21 cellular contexts compared by ENCODE assay signal in genomic region chr6:121653624-121654008, GRCh38.
DNase-seq lines count a peak whose midpoint lies in the region; ATAC-seq, FAIRE-seq and TF ChIP-seq lines count a peak whose summit lies in the region.
"Had no signal": no experiment of that assay in that cellular context is flagged by ENCODE, and none has a peak within 500 bp of the region (broad histone marks: within the 10 kb centered on the region; RNA-seq: fewer than 3 reads in every experiment).

No MANE protein-coding gene starts in this region.

- CTCF ChIA-PET in A549 (lab: Yijun Ruan, JAX) (no interaction called here), endothelial cell of umbilical vein (lab: Charles Lee) (interaction anchor here (1.0 to 2.2 kb wide), 5 partner anchors 13 to 217 kb away, joined by 3 to 14 read pairs (median 5); partner anchors contain the start of gene GJA1)

- ATAC-seq in A549: no peak
- ATAC-seq in DND-41 (ENCODE audit: insufficient read depth, low read depth): no peak
- ATAC-seq in psoas muscle: no peak
- no peak for ATAC-seq in HG03196 (IDR thresholded peaks at IDR 0.05; ENCODE audit: unreplicated experiment)
- ATAC-seq: activated CD8-positive, alpha-beta T cell treated with anti-CD3 and anti-CD28 coated beads, Interleukin-2, amount 10 ng/mL, durations not matched to agents 7 days and 5 days; activated T-cell treated with anti-CD3 and anti-CD28 coated beads, Interleukin-2, amount 50 U/mL, for 4 hours; PC-3 had no signal

- H3K4me3 ChIP-seq in A549 (no peak overlapping the region), DND-41 (ENCODE audit: low read depth in 1 of 2, low read length in 2 of 2) (no peak overlapping the region), endothelial cell of umbilical vein (replicated peaks in 1 of 3; ENCODE audit: insufficient read depth in 1 of 3, low read depth in 1 of 3, low read length in 3 of 3) (no peak overlapping the region), psoas muscle (no peak overlapping the region)
- H3K4me3 ChIP-seq: colonic mucosa, lung, testis had no signal

- POLR2A ChIA-PET in A549 (lab: Yijun Ruan, JAX): no interaction called here
- POLR2A ChIA-PET in endothelial cell of umbilical vein (lab: Charles Lee): interaction anchor here (1.0 to 1.5 kb wide), 3 partner anchors 17 to 217 kb away, joined by 3 to 7 read pairs (median 6); no protein-coding TSS in a partner anchor

- TF ChIP-seq CTCF in A549 (IDR thresholded peaks at IDR 0.05) (no peak), DND-41 (IDR thresholded peaks at IDR 0.05; ENCODE audit: borderline replicate concordance, extremely low read depth, low read length, poor library complexity, severe bottlenecking) (no peak), endothelial cell of umbilical vein (IDR thresholded peaks at IDR 0.05; ENCODE audit: extremely low read depth in 1 of 2, insufficient read depth in 1 of 2, low read depth in 1 of 2, low read length in 2 of 2) (no peak), psoas muscle (IDR thresholded peaks at IDR 0.05) (no peak)

- FAIRE-seq in A549 (lab: Jason Lieb, UNC) (no peak), endothelial cell of umbilical vein (lab: Jason Lieb, UNC) (no peak)

- no peaks in the 10 kb centered on the region for H3K9me3 ChIP-seq in A549
- no peaks in the 10 kb centered on the region for H3K9me3 ChIP-seq in DND-41 (ENCODE audit: insufficient read depth, low read length, severe bottlenecking)
- H3K9me3 ChIP-seq in endothelial cell of umbilical vein (replicated peaks; ENCODE audit: control insufficient read depth, insufficient read depth, low read length): no peaks in the 10 kb centered on the region
- H3K9me3 ChIP-seq in psoas muscle: no peaks in the 10 kb centered on the region
- H3K9me3 ChIP-seq: colonic mucosa, testis had no signal

- H3K79me2 ChIP-seq in DND-41 (ENCODE audit: insufficient read depth, low read length): no peaks in the 10 kb centered on the region
- no peaks in the 10 kb centered on the region for H3K79me2 ChIP-seq in endothelial cell of umbilical vein (ENCODE audit: control insufficient read depth, insufficient read depth, low read length)

- no TSS peak for BruUV-seq in endothelial cell of umbilical vein (replicated peaks; lab: Mats Ljungman, UMichigan)

- H2AFZ ChIP-seq in DND-41 (ENCODE audit: low read depth, low read length) (peak overlapping the region; percentile 33; the same call in 1 of the 2 replicates), endothelial cell of umbilical vein (ENCODE audit: low read depth, low read length) (no peak overlapping the region)

- no peak for TF ChIP-seq EP300 in A549 (IDR thresholded peaks at IDR 0.05)

- peaks cover 15% of the 10 kb centered on the region for H3K4me1 ChIP-seq in A549
- peaks cover 60% of the 10 kb centered on the region for H3K4me1 ChIP-seq in DND-41 (ENCODE audit: insufficient read depth, low read length)
- peaks cover 58% of the 10 kb centered on the region for H3K4me1 ChIP-seq in endothelial cell of umbilical vein (ENCODE audit: control insufficient read depth, extremely low read depth, insufficient read depth, low read length)
- H3K4me1 ChIP-seq in psoas muscle: no peaks in the 10 kb centered on the region
- H3K4me1 ChIP-seq: colonic mucosa, testis had no signal

- 90% methylated on average over 11 of the region's 11 CpGs for WGBS in A549 (ENCODE audit: missing lambda C conversion rate)
- 87 to 90% (median 88%) methylated on average over 11 of the region's 11 CpGs for WGBS in psoas muscle, 3 donors

- TF ChIP-seq POLR2A in A549 (IDR thresholded peaks at IDR 0.05; ENCODE audit: low read length) (no peak), endothelial cell of umbilical vein (IDR thresholded peaks at IDR 0.05; ENCODE audit: low read depth, low read length) (no peak)

- intact Hi-C loops in endothelial cell of umbilical vein (cut with micrococcal nuclease): loop anchor here (1.0 to 5.0 kb wide), 4 partner anchors 74 to 379 kb away; no protein-coding TSS in a partner anchor
- intact Hi-C loops in psoas muscle (cut with DNase I): loop anchor here in 1 of 2 donors (5.0 kb wide), 2 partner anchors 194 to 216 kb away; partner anchors contain the start of gene GJA1

- H3K9me1 ChIP-seq in endothelial cell of umbilical vein (replicated peaks; ENCODE audit: control insufficient read depth, extremely low read depth, insufficient read depth, low read length): no peaks in the 10 kb centered on the region

- no peak overlapping the region; the same call in 1 of the 2 replicates for H3K9ac ChIP-seq in DND-41 (ENCODE audit: low read depth, low read length)
- peak overlapping the region; percentile 77 for H3K9ac ChIP-seq in endothelial cell of umbilical vein (replicated peaks; ENCODE audit: extremely low read depth, insufficient read depth, low read length)

- TF ChIP-seq RAD21 in A549 (conservative IDR thresholded peaks at IDR 0.05 in 1 of 2, IDR thresholded peaks at IDR 0.05 in 1 of 2): no peak

- DNase-seq in A549 (ENCODE audit: low read depth in 1 of 2, low spot score in 1 of 2) (no peak), DND-41 (no peak), endothelial cell of umbilical vein (ENCODE audit: low read depth, low spot score) (no peak), psoas muscle (peak; percentile 11 to 44), HPDE6-E6E7 (ENCODE audit: extremely low spot score) (no peak), T1000 (lab: John Stamatoyannopoulos, UW) (no peak), DMS153 treated with DMSO at 0.1 percent for 48 hours (lab: John Stamatoyannopoulos, UW; ENCODE audit: unreplicated experiment) (no peak)
- DNase-seq: activated CD8-positive, alpha-beta T cell treated with anti-CD3 and anti-CD28 coated beads, Interleukin-2, amount 10 ng/mL, durations not matched to agents 7 days and 5 days; activated naive CD4-positive, alpha-beta T cell treated with anti-CD3 and anti-CD28 coated beads, Interleukin-2, amount 50 U/mL, for 16 hours; activated T-cell treated with anti-CD3 and anti-CD28 coated beads, Interleukin-2, amount 50 U/mL, for 4 hours; CD8-positive, alpha-beta memory T cell; colonic mucosa; DMS79 treated with DMSO at 0.1 percent for 48 hours; hippocampal formation; KG1; NCI-H187; nucleus accumbens; testis had no signal

- H3K27me3 ChIP-seq in DND-41 (ENCODE audit: insufficient read depth, low read length, poor library complexity) (no peaks in the 10 kb centered on the region), endothelial cell of umbilical vein (ENCODE audit: control insufficient read depth in 2 of 2, insufficient read depth in 2 of 2, low read length in 2 of 2) (no peaks in the 10 kb centered on the region), psoas muscle (ENCODE audit: insufficient read depth in 3 of 3, low read length in 2 of 3) (no peaks in the 10 kb centered on the region)
- H3K27me3 ChIP-seq: colonic mucosa, testis had no signal

- H3K27ac ChIP-seq in A549: peak overlapping the region in 1 of 2 experiments; percentile 72; a peak in 3 of 6 replicates
- peak overlapping the region; percentile 92 for H3K27ac ChIP-seq in DND-41 (ENCODE audit: low read length)
- peak overlapping the region; percentile 98 for H3K27ac ChIP-seq in endothelial cell of umbilical vein (ENCODE audit: insufficient read depth, low read depth, low read length)
- peak overlapping the region; percentile 32 for H3K27ac ChIP-seq in psoas muscle
- H3K27ac ChIP-seq: colonic mucosa, testis had no signal

- no peaks in the 10 kb centered on the region for H3K36me3 ChIP-seq in DND-41 (ENCODE audit: insufficient read depth, low read length)
- no peaks in the 10 kb centered on the region for H3K36me3 ChIP-seq in endothelial cell of umbilical vein (ENCODE audit: control insufficient read depth in 2 of 2, extremely low read depth in 1 of 2, insufficient read depth in 2 of 2, low read length in 2 of 2)
- no peaks in the 10 kb centered on the region for H3K36me3 ChIP-seq in psoas muscle (ENCODE audit: insufficient read depth in 1 of 2, low read depth in 1 of 2)
- H3K36me3 ChIP-seq: colonic mucosa had no signal

- dilution Hi-C loops in endothelial cell of umbilical vein (cut with MboI; ENCODE audit: extremely low pct_ligation_motif_present, low sequenced_read_pairs): no loop called here

- no peaks in the 10 kb centered on the region for H4K20me1 ChIP-seq in DND-41 (ENCODE audit: insufficient read depth, low read length)
- H4K20me1 ChIP-seq in endothelial cell of umbilical vein (replicated peaks; ENCODE audit: control insufficient read depth, extremely low read depth, insufficient read depth, low read length): no peaks in the 10 kb centered on the region

- peak overlapping the region; percentile 22 for H3K4me2 ChIP-seq in A549
- no peak overlapping the region for H3K4me2 ChIP-seq in DND-41 (ENCODE audit: insufficient read depth, low read length)
- H3K4me2 ChIP-seq in endothelial cell of umbilical vein (ENCODE audit: insufficient read depth, low read length): peak overlapping the region; percentile 75

TF ChIP-seq in A549, 52 proteins besides CTCF, POLR2A, EP300 and RAD21:
- TF ChIP-seq RCOR1 (IDR thresholded peaks at IDR 0.05; ENCODE audit: low read depth, low read length) (no peak), NPAS2 (CRISPR knock-in tag; IDR thresholded peaks at IDR 0.05; ENCODE audit: borderline replicate concordance) (no peak), MAFK (IDR thresholded peaks at IDR 0.05; ENCODE audit: partially characterized antibody) (no peak), JUNB (IDR thresholded peaks at IDR 0.05) (no peak), RARB (CRISPR knock-in tag; IDR thresholded peaks at IDR 0.05) (no peak), PHF8 (IDR thresholded peaks at IDR 0.05; ENCODE audit: borderline replicate concordance, low read depth) (no peak), EHMT2 (IDR thresholded peaks at IDR 0.05; ENCODE audit: low read depth) (no peak), KDM5A (IDR thresholded peaks at IDR 0.05) (no peak)

TF ChIP-seq in endothelial cell of umbilical vein, 7 proteins besides CTCF, POLR2A, EP300 and RAD21:
- TF ChIP-seq FOS (IDR thresholded peaks at IDR 0.05; ENCODE audit: borderline replicate concordance, insufficient read depth, low read length): no peak
- TF ChIP-seq JUN (IDR thresholded peaks at IDR 0.05; ENCODE audit: borderline replicate concordance, insufficient read depth, insufficient read length, low read depth): no peak
- TF ChIP-seq GATA2 (IDR thresholded peaks at IDR 0.05; ENCODE audit: insufficient read depth, insufficient read length, low read depth, low read length): no peak
- no peak for TF ChIP-seq MYC (IDR thresholded peaks at IDR 0.05; ENCODE audit: low read depth, low read length)
TF ChIP-seq in endothelial cell of umbilical vein: peak in this region for 0.

Comparison
In these comparisons a context has a peak if more than half of its experiments do, and no peak if none do; other contexts are left out.
1. DNase-seq: peak in psoas muscle (2 of 2); none in A549 (0 of 2), DND-41 (single experiment), endothelial cell of umbilical vein (single experiment), HPDE6-E6E7 (single experiment), T1000 (single experiment) and DMS153 treated with DMSO at 0.1 percent for 48 hours (single experiment).